In the genomic region with DNA sequence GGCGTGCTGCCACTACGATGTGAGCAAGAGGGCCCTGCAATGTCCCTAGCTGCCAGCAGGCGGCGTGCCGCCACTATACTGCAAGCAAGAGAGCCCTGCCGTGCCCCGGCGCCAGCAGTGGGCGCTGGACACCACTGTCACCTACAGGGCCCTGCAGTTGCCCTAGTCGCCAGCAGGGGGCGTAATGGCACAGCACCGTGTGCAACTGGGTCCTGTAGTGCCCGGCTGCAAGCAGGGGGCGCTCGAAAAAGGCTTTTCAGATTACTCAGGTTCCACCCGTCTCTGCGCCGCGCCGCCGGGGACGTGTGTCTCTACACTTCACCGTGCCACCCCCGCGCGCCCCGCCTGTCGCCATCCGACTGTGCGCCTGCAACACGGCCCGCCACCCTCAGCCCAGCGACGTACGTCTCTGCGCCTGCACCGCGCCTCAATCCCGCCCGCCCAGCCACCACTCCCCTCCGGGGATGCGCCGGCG, we compare ENCODE assay signal across 8 cellular contexts.
A peak's percentile ranks its signal among the peaks of the same experiment; 100 is the strongest.
DNase-seq lines count a peak whose midpoint lies in the region; ATAC-seq and TF ChIP-seq lines count a peak whose summit lies in the region.

No MANE protein-coding gene starts in this region.

- H3K4me3 Mint-ChIP-seq in activated CD8-positive, alpha-beta T cell treated with anti-CD3 and anti-CD28 coated beads, Interleukin-2, amount 10 ng/mL, durations not matched to agents 7 days and 5 days, result no peak overlapping the region

- no peak overlapping the region for H3K27ac ChIP-seq in cardiac muscle cell
- H3K27ac ChIP-seq in aorta (ENCODE audit: low read depth in 1 of 2, low read length in 2 of 2), result no peak overlapping the region

- 69 to 76% methylated on average over 44 of the region's 44 CpGs for WGBS in aorta, 2 donors
- WGBS in lower leg skin, 2 donors, result 80 to 82% methylated on average over 40 to 44 of the region's 44 CpGs

- no peaks in the 10 kb centered on the region for H3K4me1 Mint-ChIP-seq in activated CD8-positive, alpha-beta T cell treated with anti-CD3 and anti-CD28 coated beads, Interleukin-2, amount 10 ng/mL, durations not matched to agents 7 days and 5 days (ENCODE audit: low read depth)

- intact Hi-C loops in Right ventricle myocardium superior (cut with DNase I), result no loop called here
- intact Hi-C loops in left colon (cut with DNase I, micrococcal nuclease), result no loop called here
- intact Hi-C loops in aorta (cut with DNase I), result no loop called here
- intact Hi-C loops in lower leg skin (cut with DNase I; ENCODE audit: low total_unique reads), result no loop called here

- peaks cover 5% of the 10 kb centered on the region for H3K27me3 Mint-ChIP-seq in activated CD8-positive, alpha-beta T cell treated with anti-CD3 and anti-CD28 coated beads, Interleukin-2, amount 10 ng/mL, durations not matched to agents 7 days and 5 days (ENCODE audit: low read depth)

- H3K36me3 ChIP-seq in cardiac muscle cell (no peaks in the 10 kb centered on the region), aorta (ENCODE audit: control insufficient read depth in 1 of 2, insufficient read depth in 2 of 2, low read length in 1 of 2) (no peaks in the 10 kb centered on the region)

- DNase-seq in cardiac muscle cell (ENCODE audit: low read depth in 1 of 2, low spot score in 1 of 2) (no peak), Right ventricle myocardium superior (no peak), left colon (peak in 1 of 2 donors; percentile 31), aorta (peak; percentile 53 to 82), epidermal melanocyte (ENCODE audit: insufficient read length, low spot score) (no peak), lower leg skin (ENCODE audit: low spot score in 2 of 2) (no peak), NCI-H82 (lab: John Stamatoyannopoulos, UW) (no peak)
- peak; percentile 59 for DNase-seq in activated CD8-positive, alpha-beta T cell treated with anti-CD3 and anti-CD28 coated beads, Interleukin-2, amount 10 ng/mL, durations not matched to agents 7 days and 5 days

- no peaks in the 10 kb centered on the region for H3K36me3 Mint-ChIP-seq in activated CD8-positive, alpha-beta T cell treated with anti-CD3 and anti-CD28 coated beads, Interleukin-2, amount 10 ng/mL, durations not matched to agents 7 days and 5 days (ENCODE audit: low read depth)

- no peaks in the 10 kb centered on the region for H3K4me1 ChIP-seq in cardiac muscle cell (ENCODE audit: low read depth)
- no peaks in the 10 kb centered on the region for H3K4me1 ChIP-seq in aorta (ENCODE audit: control insufficient read depth in 1 of 2, insufficient read depth in 2 of 2, low read length in 2 of 2)

- TF ChIP-seq POLR2A in lower leg skin (IDR thresholded peaks at IDR 0.05), result no peak

- no peak overlapping the region for H3K27ac Mint-ChIP-seq in activated CD8-positive, alpha-beta T cell treated with anti-CD3 and anti-CD28 coated beads, Interleukin-2, amount 10 ng/mL, durations not matched to agents 7 days and 5 days

- H3K4me3 ChIP-seq in cardiac muscle cell (no peak overlapping the region), aorta (ENCODE audit: low read length in 2 of 2) (no peak overlapping the region), lower leg skin (ENCODE audit: low read depth, poor library complexity, severe bottlenecking) (no peak overlapping the region)

- CTCF ChIA-PET in activated CD8-positive, alpha-beta T cell treated with anti-CD3 and anti-CD28 coated beads, Interleukin-2, amount 10 ng/mL, durations not matched to agents 7 days and 5 days (lab: Charles Lee), result interaction anchor here (0.6 to 2.9 kb wide), 2 partner anchors 10 to 264 kb away, joined by 3 to 35 read pairs; no protein-coding TSS in a partner anchor

- no peaks in the 10 kb centered on the region for H3K27me3 ChIP-seq in cardiac muscle cell
- H3K27me3 ChIP-seq in aorta (ENCODE audit: control insufficient read depth in 1 of 2, insufficient read depth in 2 of 2, low read length in 1 of 2), result no peaks in the 10 kb centered on the region

- TF ChIP-seq CTCF in cardiac muscle cell (IDR thresholded peaks at IDR 0.05; ENCODE audit: low read depth, low read length) (peak; percentile 26), lower leg skin (IDR thresholded peaks at IDR 0.05) (no peak)

- POLR2A ChIA-PET in activated CD8-positive, alpha-beta T cell treated with anti-CD3 and anti-CD28 coated beads, Interleukin-2, amount 10 ng/mL, durations not matched to agents 7 days and 5 days (lab: Charles Lee), result no interaction called here

- H3K9me3 Mint-ChIP-seq in activated CD8-positive, alpha-beta T cell treated with anti-CD3 and anti-CD28 coated beads, Interleukin-2, amount 10 ng/mL, durations not matched to agents 7 days and 5 days (ENCODE audit: insufficient read depth), result no peaks in the 10 kb centered on the region

- no peaks in the 10 kb centered on the region for H3K9me3 ChIP-seq in cardiac muscle cell (ENCODE audit: low read depth)
- peaks cover 3% of the 10 kb centered on the region for H3K9me3 ChIP-seq in aorta (ENCODE audit: control insufficient read depth, low read length)

- ATAC-seq in Right ventricle myocardium superior (ENCODE audit: poor library complexity) (no peak), left colon (peak; percentile 51), aorta (ENCODE audit: low FRiP score) (no peak)
- peak; percentile 60 for ATAC-seq in activated CD8-positive, alpha-beta T cell treated with anti-CD3 and anti-CD28 coated beads, Interleukin-2, amount 10 ng/mL, durations not matched to agents 7 days and 5 days

Comparison
In these comparisons a context has a peak if more than half of its experiments do, and no peak if none do; other contexts are left out.
1. DNase-seq: peak in activated CD8-positive, alpha-beta T cell treated with anti-CD3 and anti-CD28 coated beads, Interleukin-2, amount 10 ng/mL, durations not matched to agents 7 days and 5 days (single experiment) and aorta (2 of 2); none in cardiac muscle cell (0 of 2), Right ventricle myocardium superior (single experiment), epidermal melanocyte (single experiment), lower leg skin (0 of 2) and NCI-H82 (single experiment).
2. ATAC-seq: peak in activated CD8-positive, alpha-beta T cell treated with anti-CD3 and anti-CD28 coated beads, Interleukin-2, amount 10 ng/mL, durations not matched to agents 7 days and 5 days (single experiment) and left colon (single experiment); none in Right ventricle myocardium superior (single experiment) and aorta (single experiment).